In genomic region chr7:100174582-100174981, GRCh38 we compare ENCODE assay signal across 20 cellular contexts.
"Had no signal": no experiment of that assay in that cellular context is flagged by ENCODE, and none has a peak within 500 bp of the region (broad histone marks: within the 10 kb centered on the region; RNA-seq: fewer than 3 reads in every experiment).

No MANE protein-coding gene starts in this region.

- H3K27ac ChIP-seq: breast epithelium, gastroesophageal sphincter, psoas muscle, suprapubic skin, transverse colon had no signal

- H3K9me3 ChIP-seq: breast epithelium, gastroesophageal sphincter, mucosa of descending colon, psoas muscle, suprapubic skin, transverse colon had no signal

- H3K27me3 ChIP-seq: breast epithelium had no signal

- H3K36me3 ChIP-seq: breast epithelium, gastroesophageal sphincter, suprapubic skin, transverse colon had no signal

- DNase-seq: activated CD4-positive, alpha-beta T cell treated with anti-CD3 and anti-CD28 coated beads, Interleukin-2, amount 10 ng/mL, durations not matched to agents 24 days and 14 days; activated CD8-positive, alpha-beta T cell treated with anti-CD3 and anti-CD28 coated beads for 36 hours; activated naive CD4-positive, alpha-beta T cell treated with Interleukin-2 at 50 U/mL for 16 hours; activated T-cell treated with anti-CD3 and anti-CD28 coated beads, Interleukin-2, amount 50 U/mL, for 1 hour; cerebellar nuclear complex; effector CD4-positive, alpha-beta T cell; naive B cell; occipital lobe; psoas muscle; right cardiac atrium; stimulated activated CD4-positive, alpha-beta T cell treated with anti-CD3 and anti-CD28 coated beads, Interleukin-15, amount 100 ng/mL, for 24 hours; stimulated activated CD4-positive, alpha-beta T cell treated with anti-CD3 and anti-CD28 coated beads, Interleukin-4, amount 100 ng/mL, for 1 hour; stimulated activated naive CD8-positive, alpha-beta T cell treated with anti-CD3 and anti-CD28 coated beads, Interleukin-15, amount 100 ng/mL, for 72 hours; T1000; transverse colon had no signal

- ATAC-seq: activated CD8-positive, alpha-beta T cell treated with anti-CD3 and anti-CD28 coated beads for 36 hours; esophagus mucosa; gastroesophageal sphincter; mucosa of descending colon; psoas muscle; right cardiac atrium; stimulated activated naive CD8-positive, alpha-beta T cell treated with anti-CD3 and anti-CD28 coated beads, Interleukin-15, amount 100 ng/mL, for 72 hours had no signal

- H3K4me1 ChIP-seq: breast epithelium had no signal

- H3K4me3 ChIP-seq: breast epithelium, gastroesophageal sphincter, mucosa of descending colon, psoas muscle, suprapubic skin, transverse colon had no signal
